11 cellular contexts compared by ENCODE assay signal in genomic region chr1:205287723-205288122, GRCh38. TPM values are rescaled to one million over a fixed set of nuclear protein-coding genes. Genes with fewer than 3 reads are reported as not detected.
DNase-seq lines count a peak whose midpoint lies in the region; ATAC-seq, FAIRE-seq and TF ChIP-seq lines count a peak whose summit lies in the region.
"Had no signal": no experiment of that assay in that cellular context is flagged by ENCODE, and none has a peak within 500 bp of the region (broad histone marks: within the 10 kb centered on the region; RNA-seq: fewer than 3 reads in every experiment).

No MANE protein-coding gene starts in this region.

- no peak for DNase-seq in CD4-positive, alpha-beta memory T cell
- no peak for DNase-seq in activated naive CD8-positive, alpha-beta T cell treated with anti-CD3 and anti-CD28 coated beads, Interleukin-2, amount 10 ng/mL, durations not matched to agents 7 days and 5 days
- DNase-seq in natural killer cell (no peak), RCC 7860 (ENCODE audit: low spot score) (no peak), mammary epithelial cell (no peak), A172 (ENCODE audit: low spot score) (no peak)
- DNase-seq: NCI-H146, PC-9, uterus had no signal

- no peak overlapping the region for H2AFZ ChIP-seq in mammary epithelial cell (ENCODE audit: low read depth, low read length)
- H2AFZ ChIP-seq: PC-9 had no signal

- intact Hi-C loops in CD4-positive, alpha-beta memory T cell (cut with micrococcal nuclease) = loop anchor here (1.0 to 2.0 kb wide), 5 partner anchors 10 to 343 kb away; partner anchors contain the start of gene NUAK2
- intact Hi-C loops in natural killer cell (cut with micrococcal nuclease) = loop anchor here (1.0 to 10.0 kb wide), 5 partner anchors 26 to 1963 kb away; partner anchors contain the start of gene ELK4
- intact Hi-C loops in mammary epithelial cell (cut with micrococcal nuclease) = no loop called here

- H3K36me3 ChIP-seq in CD4-positive, alpha-beta memory T cell (ENCODE audit: insufficient read depth, low read length) = no peaks in the 10 kb centered on the region
- no peaks in the 10 kb centered on the region for H3K36me3 ChIP-seq in HUES64 (ENCODE audit: insufficient read depth, low read length)
- no peaks in the 10 kb centered on the region for H3K36me3 ChIP-seq in mammary epithelial cell (ENCODE audit: insufficient read depth, low read length)
- H3K36me3 ChIP-seq: uterus had no signal

- H3K4me3 ChIP-seq in CD4-positive, alpha-beta memory T cell (ENCODE audit: low read length in 2 of 2) = peak overlapping the region in 1 of 2 donors; percentile 21
- H3K4me3 ChIP-seq in HUES64 (ENCODE audit: low read length) (no peak overlapping the region), mammary epithelial cell (replicated peaks in 1 of 3; ENCODE audit: insufficient read depth in 1 of 3, low read depth in 2 of 3, low read length in 3 of 3) (no peak overlapping the region)
- H3K4me3 ChIP-seq: PC-9, uterus had no signal

- H3K4me1 Mint-ChIP-seq in CD4-positive, alpha-beta memory T cell = peaks cover 57 to 92% (median 79%) of the 10 kb centered on the region in 4 donors
- peaks cover 59% of the 10 kb centered on the region for H3K4me1 Mint-ChIP-seq in activated naive CD8-positive, alpha-beta T cell treated with anti-CD3 and anti-CD28 coated beads, Interleukin-2, amount 10 ng/mL, durations not matched to agents 7 days and 5 days
- H3K4me1 Mint-ChIP-seq in natural killer cell = peaks cover 65 to 80% of the 10 kb centered on the region in 2 donors

- peak overlapping the region; percentile 67 to 89 (median 82) for H3K4me3 Mint-ChIP-seq in CD4-positive, alpha-beta memory T cell
- peak overlapping the region; percentile 58 for H3K4me3 Mint-ChIP-seq in activated naive CD8-positive, alpha-beta T cell treated with anti-CD3 and anti-CD28 coated beads, Interleukin-2, amount 10 ng/mL, durations not matched to agents 7 days and 5 days
- peak overlapping the region; percentile 75 for H3K4me3 Mint-ChIP-seq in natural killer cell

- dilution Hi-C loops in mammary epithelial cell (cut with HindIII; ENCODE audit: low sequenced_read_pairs) = no loop called here

- no peak overlapping the region for H3K9ac ChIP-seq in HUES64 (ENCODE audit: low read depth, low read length)
- no peak overlapping the region for H3K9ac ChIP-seq in mammary epithelial cell (ENCODE audit: insufficient read depth, low read length)

- CTCF ChIA-PET in CD4-positive, alpha-beta memory T cell (lab: Charles Lee; ENCODE audit: partially characterized antibody) = interaction anchor here (0.7 to 24.1 kb wide), 6 partner anchors 13 to 304 kb away, joined by 3 to 1429 read pairs (median 4); partner anchors contain the start of gene NUAK2
- CTCF ChIA-PET in mammary epithelial cell (lab: Charles Lee; ENCODE audit: low non-redundant PET) = no interaction called here

- H3K9me3 Mint-ChIP-seq in CD4-positive, alpha-beta memory T cell = peaks cover 0 to 6% (median 0%) of the 10 kb centered on the region in 8 donors
- H3K9me3 Mint-ChIP-seq in activated naive CD8-positive, alpha-beta T cell treated with anti-CD3 and anti-CD28 coated beads, Interleukin-2, amount 10 ng/mL, durations not matched to agents 7 days and 5 days = no peaks in the 10 kb centered on the region
- H3K9me3 Mint-ChIP-seq in natural killer cell = no peaks in the 10 kb centered on the region

- no peaks in the 10 kb centered on the region for H3K27me3 ChIP-seq in CD4-positive, alpha-beta memory T cell (ENCODE audit: insufficient read depth, low read length)
- H3K27me3 ChIP-seq in HUES64 (ENCODE audit: insufficient read depth, low read length) (no peaks in the 10 kb centered on the region), mammary epithelial cell (ENCODE audit: insufficient read depth, low read length) (no peaks in the 10 kb centered on the region)
- H3K27me3 ChIP-seq: uterus had no signal

- peak overlapping the region; percentile 86 to 98 (median 95) for H3K27ac Mint-ChIP-seq in CD4-positive, alpha-beta memory T cell
- H3K27ac Mint-ChIP-seq in activated naive CD8-positive, alpha-beta T cell treated with anti-CD3 and anti-CD28 coated beads, Interleukin-2, amount 10 ng/mL, durations not matched to agents 7 days and 5 days = peak overlapping the region; percentile 72
- peak overlapping the region; percentile 83 to 99 for H3K27ac Mint-ChIP-seq in natural killer cell

- H3K27ac ChIP-seq in CD4-positive, alpha-beta memory T cell (ENCODE audit: low read depth, low read length) = peak overlapping the region; percentile 62
- H3K27ac ChIP-seq in HUES64 (ENCODE audit: low read depth, low read length) (peak overlapping the region; percentile 4; the same call in 1 of the 2 replicates), mammary epithelial cell (ENCODE audit: insufficient read depth, low read depth, low read length) (no peak overlapping the region)
- H3K27ac ChIP-seq: PC-9 had no signal

- peaks cover 90% of the 10 kb centered on the region for H3K4me1 ChIP-seq in CD4-positive, alpha-beta memory T cell (ENCODE audit: insufficient read depth, low read length)
- H3K4me1 ChIP-seq in HUES64 (ENCODE audit: insufficient read depth, low read length) (peaks cover 43% of the 10 kb centered on the region), mammary epithelial cell (ENCODE audit: insufficient read depth, low read length) (peaks cover 48% of the 10 kb centered on the region)

- no peaks in the 10 kb centered on the region for H3K9me3 ChIP-seq in CD4-positive, alpha-beta memory T cell (ENCODE audit: control insufficient read depth in 1 of 2, low read length in 2 of 2)
- H3K9me3 ChIP-seq in HUES64 (ENCODE audit: insufficient read depth, low read depth, low read length) = no peaks in the 10 kb centered on the region
- no peaks in the 10 kb centered on the region for H3K9me3 ChIP-seq in mammary epithelial cell (replicated peaks; ENCODE audit: insufficient read depth, low read length)
- H3K9me3 ChIP-seq: uterus had no signal

- FAIRE-seq in RCC 7860 (lab: Jason Lieb, UNC) = no peak

- 85% methylated on average over 2 of the region's 2 CpGs for WGBS in HUES64
- 58% methylated on average over 2 of the region's 2 CpGs for WGBS in mammary epithelial cell (ENCODE audit: low coverage, missing lambda C conversion rate)

- no peak overlapping the region for H3K4me2 ChIP-seq in mammary epithelial cell (ENCODE audit: insufficient read depth, low read depth, low read length)
- H3K4me2 ChIP-seq: PC-9 had no signal

- peak; percentile 0 for ATAC-seq in activated naive CD8-positive, alpha-beta T cell treated with anti-CD3 and anti-CD28 coated beads, Interleukin-2, amount 10 ng/mL, durations not matched to agents 7 days and 5 days (ENCODE audit: low read depth)
- ATAC-seq in natural killer cell = no peak
- no peak for ATAC-seq in GM18511 (IDR thresholded peaks at IDR 0.05; ENCODE audit: unreplicated experiment)

- H3K79me2 ChIP-seq in mammary epithelial cell (ENCODE audit: insufficient read depth, low read length) = no peaks in the 10 kb centered on the region

- H3K36me3 Mint-ChIP-seq in CD4-positive, alpha-beta memory T cell = peaks cover 0 to 7% of the 10 kb centered on the region in 2 donors
- no peaks in the 10 kb centered on the region for H3K36me3 Mint-ChIP-seq in activated naive CD8-positive, alpha-beta T cell treated with anti-CD3 and anti-CD28 coated beads, Interleukin-2, amount 10 ng/mL, durations not matched to agents 7 days and 5 days
- no peaks in the 10 kb centered on the region for H3K36me3 Mint-ChIP-seq in natural killer cell

- BruUV-seq in mammary epithelial cell (replicated peaks; lab: Mats Ljungman, UMichigan) = no TSS peak

- TF ChIP-seq CTCF in natural killer cell (IDR thresholded peaks at IDR 0.05) (no peak), mammary epithelial cell (conservative IDR thresholded peaks at IDR 0.05 in 1 of 2, IDR thresholded peaks at IDR 0.05 in 1 of 2; ENCODE audit: extremely low read depth in 1 of 2, insufficient read depth in 1 of 2, low read depth in 1 of 2, low read length in 2 of 2) (no peak)

- H4K20me1 ChIP-seq in mammary epithelial cell (ENCODE audit: insufficient read depth, low read length) = no peaks in the 10 kb centered on the region

- POLR2A ChIA-PET in CD4-positive, alpha-beta memory T cell (lab: Charles Lee; ENCODE audit: partially characterized antibody) = interaction anchor here (0.9 to 23.5 kb wide), 9 partner anchors 8 to 774 kb away, joined by 3 to 1030 read pairs (median 9); partner anchors contain the start of genes DSTYK, ELK4, NUAK2 and RBBP5
- POLR2A ChIA-PET in activated naive CD8-positive, alpha-beta T cell treated with anti-CD3 and anti-CD28 coated beads, Interleukin-2, amount 10 ng/mL, durations not matched to agents 7 days and 5 days (lab: Charles Lee) = interaction anchor here (0.6 to 6.5 kb wide), 8 partner anchors 8 to 775 kb away, joined by 3 to 170 read pairs (median 10); partner anchors contain the start of gene NUAK2

- H3K27me3 Mint-ChIP-seq in CD4-positive, alpha-beta memory T cell = no peaks in the 10 kb centered on the region
- H3K27me3 Mint-ChIP-seq in activated naive CD8-positive, alpha-beta T cell treated with anti-CD3 and anti-CD28 coated beads, Interleukin-2, amount 10 ng/mL, durations not matched to agents 7 days and 5 days = peaks cover 15% of the 10 kb centered on the region
- H3K27me3 Mint-ChIP-seq in natural killer cell (ENCODE audit: low read depth in 2 of 2) = no peaks in the 10 kb centered on the region

- in situ Hi-C loops in mammary epithelial cell (cut with MboI; ENCODE audit: low sequenced_read_pairs in 2 of 2) = no loop called here

RNA-seq across cellular contexts. Expression of gene NUAK2, which starts 33.8 kb away (rescaled TPM):
- 10 to 100 TPM; 32.5 to 32.8 TPM for total RNA-seq in CD4-positive, alpha-beta memory T cell
- 10 to 100 TPM in 1 of 2 donors, 1 to 10 TPM in 1; 8.5 to 35.7 TPM for polyA plus RNA-seq in CD4-positive, alpha-beta memory T cell
- polyA plus RNA-seq in HUES64 (2013, experiment 1 of 2) = 7.7 TPM
- polyA plus RNA-seq in HUES64 (2013, experiment 2 of 2) = 8.7 TPM
- total RNA-seq in activated naive CD8-positive, alpha-beta T cell treated with anti-CD3 and anti-CD28 coated beads, Interleukin-2, amount 10 ng/mL, durations not matched to agents 7 days and 5 days = 10 to 100 TPM; 13.0 to 14.7 TPM
- total RNA-seq in natural killer cell (10 to 100 TPM; 17.3 to 21.7 (median 21.5) TPM), mammary epithelial cell (10 to 100 TPM; 11.8 TPM)
- 3.1 TPM for polyA plus RNA-seq in mammary epithelial cell
- 3.3 TPM for polyA minus RNA-seq in mammary epithelial cell
- 16.3 and 18.4 TPM in 2 replicates for total RNA-seq in A172 (2014; rRNA removed; shearing (Covaris generic))

RNA-seq across cellular contexts. Expression of gene TMCC2, which starts 60.0 kb away (rescaled TPM):
- total RNA-seq in CD4-positive, alpha-beta memory T cell = 1 to 10 TPM in 1 of 2 experiments, under 1 TPM in 1; 0.90 to 1.2 TPM
- under 1 TPM; 0.27 to 0.62 TPM for polyA plus RNA-seq in CD4-positive, alpha-beta memory T cell
- 4.2 TPM for polyA plus RNA-seq in HUES64 (2013, experiment 1 of 2)
- polyA plus RNA-seq in HUES64 (2013, experiment 2 of 2) = 4.8 TPM
- 1 to 10 TPM; 3.4 to 4.4 TPM for total RNA-seq in activated naive CD8-positive, alpha-beta T cell treated with anti-CD3 and anti-CD28 coated beads, Interleukin-2, amount 10 ng/mL, durations not matched to agents 7 days and 5 days
- 1 to 10 TPM in 2 of 3 donors, under 1 TPM in 1; 0.93 to 1.5 (median 1.1) TPM for total RNA-seq in natural killer cell
- total RNA-seq in mammary epithelial cell = 10 to 100 TPM in 1 of 2 donors, 1 to 10 TPM in 1; 1.5 to 11.5 TPM
- 1.4 TPM for polyA plus RNA-seq in mammary epithelial cell
- 2.4 TPM for polyA minus RNA-seq in mammary epithelial cell
- total RNA-seq in A172 (2014; rRNA removed; shearing (Covaris generic)) = 8.1 and 11.9 TPM in 2 replicates
